In the genomic region with DNA sequence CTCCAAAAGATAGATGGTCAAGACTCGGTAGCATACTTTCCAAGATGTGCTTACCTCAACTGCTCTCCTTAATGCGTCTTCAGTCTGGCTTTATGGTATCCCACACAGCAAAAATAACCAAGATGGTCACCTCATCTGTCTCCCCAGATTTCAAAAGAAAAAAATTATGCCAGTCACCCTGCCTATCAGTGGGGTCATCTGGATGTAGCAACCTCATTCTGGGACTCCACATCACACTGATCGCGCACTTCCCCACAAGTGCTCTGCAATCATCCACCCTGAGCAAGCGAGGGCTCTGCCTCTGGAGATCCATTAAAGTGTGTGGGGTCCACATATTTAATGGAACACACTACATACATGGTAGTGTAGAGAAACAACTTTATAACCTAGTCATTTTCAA, we compare ENCODE assay signal across 31 cellular contexts.
"Had no signal": no experiment of that assay in that cellular context is flagged by ENCODE, and none has a peak within 500 bp of the region (broad histone marks: within the 10 kb centered on the region; RNA-seq: fewer than 3 reads in every experiment).

No MANE protein-coding gene starts in this region.

- H3K79me2 ChIP-seq: parathyroid adenoma had no signal

- H3K9me3 Mint-ChIP-seq: dendritic cell treated with granulocyte-macrophage colony-stimulating factor and Interleukin-4, amounts not matched to agents 40 ng/mL and 50 ng/mL, for 4 days; natural killer cell; neural crest cell; stimulated activated naive CD8-positive, alpha-beta T cell treated with anti-CD3 and anti-CD28 coated beads, Interleukin-15, amount 100 ng/mL, for 72 hours had no signal

- H3K36me3 Mint-ChIP-seq: natural killer cell had no signal

- FAIRE-seq: endothelial cell of umbilical vein, islet of Langerhans had no signal

- H3K27ac ChIP-seq: colonic mucosa, esophagus muscularis mucosa, foreskin keratinocyte, heart right ventricle, left lung, parathyroid adenoma, suprapubic skin, transverse colon, upper lobe of right lung, uterus had no signal

- H2AFZ ChIP-seq: parathyroid adenoma had no signal

- DNase-seq: colonic mucosa; effector CD8-positive, alpha-beta T cell; endodermal cell; foreskin keratinocyte; glutamatergic neuron; heart right ventricle; hippocampal formation; left cardiac atrium; left lung; mesenchymal stem cell; midbrain; natural killer cell; stimulated activated CD4-positive, alpha-beta T cell treated with anti-CD3 and anti-CD28 coated beads, Interleukin-12 subunit alpha, Interleukin-12 subunit beta, amount 100 ng/mL, for 4 hours; stimulated activated CD4-positive, alpha-beta T cell treated with anti-CD3 and anti-CD28 coated beads, Interleukin-1b, Interleukin-23, amount 100 ng/mL, for 48 hours; stimulated activated CD4-positive, alpha-beta T cell treated with anti-CD3 and anti-CD28 coated beads, Interleukin-4, amount 100 ng/mL, for 1 hour; stimulated activated CD8-positive, alpha-beta memory T cell treated with anti-CD3 and anti-CD28 coated beads, Interleukin-4, amount 100 ng/mL, for 48 hours; stimulated activated naive CD4-positive, alpha-beta T cell; stimulated activated naive CD8-positive, alpha-beta T cell treated with anti-CD3 and anti-CD28 coated beads, Interleukin-15, amount 100 ng/mL, for 72 hours; transverse colon; upper lobe of right lung; uterus had no signal

- H3K4me3 ChIP-seq: colonic mucosa, esophagus muscularis mucosa, heart right ventricle, left lung, smooth muscle cell, suprapubic skin, transverse colon, upper lobe of right lung, uterus had no signal

- H3K36me3 ChIP-seq: uterus had no signal

- H3K4me2 ChIP-seq: smooth muscle cell had no signal

- H3K9me3 ChIP-seq: colonic mucosa, esophagus muscularis mucosa, heart right ventricle, left lung, suprapubic skin, transverse colon, upper lobe of right lung, uterus had no signal

- H3K4me3 Mint-ChIP-seq: dendritic cell treated with granulocyte-macrophage colony-stimulating factor and Interleukin-4, amounts not matched to agents 40 ng/mL and 50 ng/mL, for 4 days; endodermal cell; natural killer cell; neural crest cell; stimulated activated naive CD8-positive, alpha-beta T cell treated with anti-CD3 and anti-CD28 coated beads, Interleukin-15, amount 100 ng/mL, for 72 hours had no signal

- H3K27me3 Mint-ChIP-seq: dendritic cell treated with granulocyte-macrophage colony-stimulating factor and Interleukin-4, amounts not matched to agents 40 ng/mL and 50 ng/mL, for 4 days; progenitor cell of endocrine pancreas; stimulated activated naive CD8-positive, alpha-beta T cell treated with anti-CD3 and anti-CD28 coated beads, Interleukin-15, amount 100 ng/mL, for 72 hours had no signal

- ATAC-seq: foreskin keratinocyte; heart right ventricle; left cardiac atrium; left lung; sciatic nerve; stimulated activated naive CD8-positive, alpha-beta T cell treated with anti-CD3 and anti-CD28 coated beads, Interleukin-15, amount 100 ng/mL, for 72 hours; upper lobe of right lung had no signal

- H3K27me3 ChIP-seq: colonic mucosa, esophagus muscularis mucosa, foreskin keratinocyte, heart right ventricle, left lung, suprapubic skin, transverse colon, upper lobe of right lung, uterus had no signal

- H3K27ac Mint-ChIP-seq: dendritic cell treated with granulocyte-macrophage colony-stimulating factor and Interleukin-4, amounts not matched to agents 40 ng/mL and 50 ng/mL, for 4 days; endodermal cell; progenitor cell of endocrine pancreas had no signal

- H3K4me1 Mint-ChIP-seq: endodermal cell; natural killer cell; neural crest cell; stimulated activated naive CD8-positive, alpha-beta T cell treated with anti-CD3 and anti-CD28 coated beads, Interleukin-15, amount 100 ng/mL, for 72 hours had no signal

- H3K9ac ChIP-seq: parathyroid adenoma had no signal

- H3K4me1 ChIP-seq: colonic mucosa, esophagus muscularis mucosa, foreskin keratinocyte, heart right ventricle, left lung, parathyroid adenoma, suprapubic skin, transverse colon, upper lobe of right lung, uterus had no signal
